In the genomic region with DNA sequence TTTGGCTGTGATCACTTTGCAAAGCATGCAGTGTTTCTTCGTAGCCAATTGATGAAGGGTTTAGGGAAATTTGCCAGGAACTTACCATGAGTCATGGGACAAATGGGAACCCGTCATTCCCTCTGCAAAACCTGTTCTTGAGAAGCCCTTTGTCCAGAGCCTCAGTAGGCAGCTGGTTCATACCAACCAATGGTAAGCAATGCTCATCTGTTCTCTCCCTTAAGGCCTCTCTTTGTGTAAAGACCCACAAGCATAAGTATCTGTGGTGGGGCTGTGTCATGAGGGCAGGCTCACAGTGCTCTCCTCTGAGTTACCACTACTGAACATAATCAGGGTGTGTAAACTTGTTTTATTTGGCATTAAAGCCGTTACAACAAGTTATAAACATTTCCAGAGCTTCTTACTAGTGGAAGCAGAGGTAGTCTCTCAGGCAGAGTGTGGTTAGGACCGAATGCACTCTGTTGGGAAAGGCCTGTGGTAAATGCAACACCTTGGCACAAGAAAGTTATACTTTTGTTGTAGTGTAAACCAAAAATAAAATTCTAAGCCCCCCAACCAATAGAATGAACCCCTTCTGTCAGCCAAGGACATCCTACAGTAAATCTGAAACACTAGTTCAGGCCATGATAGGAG, we compare ENCODE assay signal across 13 cellular contexts.
DNase-seq lines count a peak whose midpoint lies in the region.
"Had no signal": no experiment of that assay in that cellular context is flagged by ENCODE, and none has a peak within 500 bp of the region (broad histone marks: within the 10 kb centered on the region; RNA-seq: fewer than 3 reads in every experiment).

No MANE protein-coding gene starts in this region.

- DNase-seq in HCEC 1CT (peak; percentile 68), SHP77 treated with DMSO at 0.1 percent for 48 hours (lab: John Stamatoyannopoulos, UW) (peak; percentile 51), fibroblast of peridontal ligament (ENCODE audit: extremely low read depth) (peak; percentile 5), non-pigmented ciliary epithelial cell (ENCODE audit: low read depth) (peak; percentile 31), NCI-H2081 (lab: John Stamatoyannopoulos, UW) (no peak), MG63 (no peak), A172 (ENCODE audit: low spot score) (no peak)
- no peak for DNase-seq in activated T-cell treated with anti-CD3 and anti-CD28 coated beads, Interleukin-2, amount 50 U/mL, for 24 hours
- DNase-seq: activated CD4-positive, alpha-beta T cell treated with anti-CD3 and anti-CD28 coated beads, Interleukin-2, amount 50 U/mL, for 48 hours; DND-41; RPMI8226; stimulated activated CD4-positive, alpha-beta T cell treated with anti-CD3 and anti-CD28 coated beads, Interleukin-12 subunit alpha, Interleukin-12 subunit beta, amount 100 ng/mL, for 4 hours; stomach had no signal

- H3K4me3 Mint-ChIP-seq in activated T-cell treated with anti-CD3 and anti-CD28 coated beads, Interleukin-2, amount 50 U/mL, for 24 hours, result no peak overlapping the region

- peaks cover 3% of the 10 kb centered on the region; the same call in 1 of the 2 replicates for H3K27me3 ChIP-seq in MG63
- H3K27me3 ChIP-seq: stomach had no signal

- H3K36me3 ChIP-seq in MG63, result no peaks in the 10 kb centered on the region
- H3K36me3 ChIP-seq: stomach had no signal

- H3K36me3 Mint-ChIP-seq in activated T-cell treated with anti-CD3 and anti-CD28 coated beads, Interleukin-2, amount 50 U/mL, for 24 hours (ENCODE audit: low read depth), result no peaks in the 10 kb centered on the region

- no peaks in the 10 kb centered on the region for H3K9me3 Mint-ChIP-seq in activated T-cell treated with anti-CD3 and anti-CD28 coated beads, Interleukin-2, amount 50 U/mL, for 24 hours

- H3K4me3 ChIP-seq in MG63, result no peak overlapping the region
- H3K4me3 ChIP-seq: stomach had no signal

- H3K27ac Mint-ChIP-seq in activated T-cell treated with anti-CD3 and anti-CD28 coated beads, Interleukin-2, amount 50 U/mL, for 24 hours, result no peak overlapping the region

- H3K27me3 Mint-ChIP-seq in activated T-cell treated with anti-CD3 and anti-CD28 coated beads, Interleukin-2, amount 50 U/mL, for 24 hours, result peaks cover 15% of the 10 kb centered on the region

- H3K4me1 Mint-ChIP-seq in activated T-cell treated with anti-CD3 and anti-CD28 coated beads, Interleukin-2, amount 50 U/mL, for 24 hours (ENCODE audit: low read depth), result peaks cover 18% of the 10 kb centered on the region

- peaks cover 2% of the 10 kb centered on the region; the same call in 1 of the 2 replicates for H3K9me3 ChIP-seq in MG63
- H3K9me3 ChIP-seq: stomach had no signal

Comparison
In these comparisons a context has a peak if more than half of its experiments do, and no peak if none do; other contexts are left out.
1. DNase-seq: peak in HCEC 1CT (single experiment), SHP77 treated with DMSO at 0.1 percent for 48 hours (single experiment), fibroblast of peridontal ligament (single experiment) and non-pigmented ciliary epithelial cell (single experiment); none in NCI-H2081 (0 of 2), activated T-cell treated with anti-CD3 and anti-CD28 coated beads, Interleukin-2, amount 50 U/mL, for 24 hours (single experiment), MG63 (single experiment) and A172 (single experiment).